ENCODE assay signal across 30 cellular contexts in genomic region chr1:112817555-112818373, GRCh38.
DNase-seq lines count a peak whose midpoint lies in the region; ATAC-seq, FAIRE-seq and TF ChIP-seq lines count a peak whose summit lies in the region.
"Had no signal": no experiment of that assay in that cellular context is flagged by ENCODE, and none has a peak within 500 bp of the region (broad histone marks: within the 10 kb centered on the region; RNA-seq: fewer than 3 reads in every experiment).

No MANE protein-coding gene starts in this region.

- peak overlapping the region; percentile 71; the same call in 1 of the 2 replicates for H3K18ac ChIP-seq in H1 (ENCODE audit: extremely low read depth, low read length)

- H3K27me3 Mint-ChIP-seq in CD8-positive, alpha-beta memory T cell = peaks cover 9 to 12% of the 10 kb centered on the region in 2 donors
- H3K27me3 Mint-ChIP-seq: central memory CD8-positive, alpha-beta T cell had no signal

- no peaks in the 10 kb centered on the region for H3K36me3 ChIP-seq in CD8-positive, alpha-beta memory T cell (ENCODE audit: insufficient read depth, low read length)
- H3K36me3 ChIP-seq in HUES6 (ENCODE audit: control insufficient read depth, insufficient read depth, low read length) (peaks cover 59% of the 10 kb centered on the region), H1 (ENCODE audit: control insufficient read depth in 2 of 4, insufficient read depth in 4 of 4, low read length in 3 of 4) (peaks cover 0 to 15% (median 0%) of the 10 kb centered on the region in 4 experiments; a peak in 1 of 8 replicates), upper lobe of left lung (no peaks in the 10 kb centered on the region), vagina (no peaks in the 10 kb centered on the region)
- H3K36me3 ChIP-seq: gastrocnemius medialis, MG63, neutrophil, prostate gland, uterus had no signal

- no peak overlapping the region for H3K4ac ChIP-seq in H1 (replicated peaks; ENCODE audit: insufficient read length, low read depth, low read length)

- no peaks in the 10 kb centered on the region for H3K36me3 Mint-ChIP-seq in CD8-positive, alpha-beta memory T cell
- H3K36me3 Mint-ChIP-seq: activated naive CD8-positive, alpha-beta T cell treated with anti-CD3 and anti-CD28 coated beads, Interleukin-2, amount 10 ng/mL, durations not matched to agents 7 days and 5 days; CD14-positive monocyte had no signal

- CTCF ChIA-PET in CD8-positive, alpha-beta memory T cell (lab: Charles Lee) = no interaction called here
- CTCF ChIA-PET in H1 (lab: Charles Lee; ENCODE audit: partially characterized antibody) = interaction anchor here (0.6 to 2.6 kb wide), 7 partner anchors 9 to 1185 kb away, joined by 3 to 21 read pairs (median 4); partner anchors contain the start of gene PPM1J

- FAIRE-seq in H1 (lab: Jason Lieb, UNC) = peak; percentile 68
- FAIRE-seq: D721Med, endometrium, GM12878 had no signal

- TF ChIP-seq CTCF in H1 (IDR thresholded peaks at IDR 0.05; ENCODE audit: control extremely low read depth in 1 of 3, insufficient read depth in 1 of 3, low read depth in 1 of 3, low read length in 3 of 3) (no peak), upper lobe of left lung (IDR thresholded peaks at IDR 0.05) (no peak), vagina (IDR thresholded peaks at IDR 0.05) (no peak)

- H2BK20ac ChIP-seq in H1 (ENCODE audit: low read length) = no peak overlapping the region

- no peak overlapping the region for H2AFZ ChIP-seq in H1 (ENCODE audit: low read length)
- H2AFZ ChIP-seq: GM23248 had no signal

- H3K9me3 ChIP-seq in CD8-positive, alpha-beta memory T cell (ENCODE audit: low read length) = no peaks in the 10 kb centered on the region
- H3K9me3 ChIP-seq in HUES6 (ENCODE audit: control insufficient read depth, insufficient read depth, low read depth, low read length) (no peaks in the 10 kb centered on the region), H1 (ENCODE audit: insufficient read depth in 2 of 2, low read depth in 1 of 2, low read length in 1 of 2) (no peaks in the 10 kb centered on the region), upper lobe of left lung (no peaks in the 10 kb centered on the region), vagina (no peaks in the 10 kb centered on the region)
- H3K9me3 ChIP-seq: gastrocnemius medialis, MG63, neutrophil, prostate gland, uterus had no signal

- no peak overlapping the region for H2BK120ac ChIP-seq in H1 (replicated peaks; ENCODE audit: low read depth, low read length)

- TF ChIP-seq EP300 in H1 (IDR thresholded peaks at IDR 0.05; ENCODE audit: borderline replicate concordance in 1 of 2, low read depth in 2 of 2, low read length in 2 of 2) (peak; percentile 35 to 76; a peak in 2 of 3 replicates), upper lobe of left lung (IDR thresholded peaks at IDR 0.05) (no peak)

- peaks cover 0 to 4% of the 10 kb centered on the region in 2 experiments; a peak in 1 of 4 replicates for H3K79me2 ChIP-seq in H1 (ENCODE audit: control insufficient read depth in 1 of 2, insufficient read depth in 2 of 2, low read length in 2 of 2)

- no peaks in the 10 kb centered on the region for H3K4me1 ChIP-seq in CD8-positive, alpha-beta memory T cell (ENCODE audit: insufficient read depth, low read length)
- H3K4me1 ChIP-seq in HUES6 (ENCODE audit: control insufficient read depth, insufficient read depth, low read length) (peaks cover 75% of the 10 kb centered on the region), H1 (replicated peaks in 1 of 4; ENCODE audit: control insufficient read depth in 3 of 4, insufficient read depth in 4 of 4, low read length in 3 of 4) (peaks cover 7 to 26% (median 20%) of the 10 kb centered on the region in 4 experiments), upper lobe of left lung (peaks cover 4 to 8% (median 6%) of the 10 kb centered on the region in 4 donors), vagina (no peaks in the 10 kb centered on the region)
- H3K4me1 ChIP-seq: gastrocnemius medialis, prostate gland, uterus had no signal

- no peaks in the 10 kb centered on the region for H3K4me1 Mint-ChIP-seq in CD8-positive, alpha-beta memory T cell
- H3K4me1 Mint-ChIP-seq: central memory CD8-positive, alpha-beta T cell had no signal

- no peaks in the 10 kb centered on the region for H4K20me1 ChIP-seq in H1 (replicated peaks in 1 of 2; ENCODE audit: control insufficient read depth in 1 of 2, insufficient read depth in 2 of 2, low read length in 2 of 2)

- no peaks in the 10 kb centered on the region for H3K79me1 ChIP-seq in H1 (ENCODE audit: low read depth, low read length)

- no peak overlapping the region for H2BK15ac ChIP-seq in H1 (ENCODE audit: low read length)

- no peak overlapping the region for H3K4me3 Mint-ChIP-seq in CD8-positive, alpha-beta memory T cell
- H3K4me3 Mint-ChIP-seq: activated CD8-positive, alpha-beta T cell treated with anti-CD3 and anti-CD28 coated beads for 36 hours; activated naive CD8-positive, alpha-beta T cell treated with anti-CD3 and anti-CD28 coated beads, Interleukin-2, amount 10 ng/mL, durations not matched to agents 7 days and 5 days; CD14-positive monocyte; central memory CD8-positive, alpha-beta T cell had no signal

- H3K4me3 ChIP-seq in CD8-positive, alpha-beta memory T cell (ENCODE audit: low read length) = no peak overlapping the region
- H3K4me3 ChIP-seq in HUES6 (ENCODE audit: low read depth, low read length) (no peak overlapping the region; the same call in 1 of the 2 replicates), H1 (ENCODE audit: extremely low read depth in 1 of 4, insufficient read depth in 2 of 4, low read depth in 3 of 4, low read length in 4 of 4) (no peak overlapping the region), upper lobe of left lung (no peak overlapping the region), vagina (no peak overlapping the region)
- H3K4me3 ChIP-seq: gastrocnemius medialis, GM12878, GM23248, MG63, prostate gland, uterus had no signal

- H2BK5ac ChIP-seq in H1 (ENCODE audit: low read depth, low read length) = peak overlapping the region; percentile 98; the same call in 1 of the 2 replicates

- no peak for DNase-seq in CD8-positive, alpha-beta memory T cell
- DNase-seq in H1 (ENCODE audit: low read depth in 1 of 2, low spot score in 2 of 2) (peak; percentile 81 to 99), left colon (no peak), upper lobe of left lung (no peak), vagina (ENCODE audit: extremely low spot score in 2 of 2) (no peak)
- DNase-seq: activated CD8-positive, alpha-beta T cell treated with anti-CD3 and anti-CD28 coated beads for 36 hours; activated effector memory CD4-positive, alpha-beta T cell treated with anti-CD3 and anti-CD28 coated beads, Interleukin-2, amount 50 U/mL, for 16 hours; activated naive CD8-positive, alpha-beta T cell treated with anti-CD3 and anti-CD28 coated beads, Interleukin-2, amount 10 ng/mL, durations not matched to agents 7 days and 5 days; dermis blood vessel endothelial cell; gastrocnemius medialis; GM23248; hippocampal formation; KBM-7; MG63; NCI-H2107; NCI-H446; stimulated activated CD4-positive, alpha-beta T cell treated with anti-CD3 and anti-CD28 coated beads, Interleukin-15, amount 100 ng/mL, for 24 hours; stimulated activated naive CD4-positive, alpha-beta T cell; uterus had no signal

- ATAC-seq in left colon = peak; percentile 39
- ATAC-seq in HG02840 (IDR thresholded peaks at IDR 0.05; ENCODE audit: low FRiP score, unreplicated experiment) = no peak
- ATAC-seq in upper lobe of left lung (ENCODE audit: low FRiP score in 2 of 2) = no peak
- no peak for ATAC-seq in GM21447 (IDR thresholded peaks at IDR 0.05; ENCODE audit: unreplicated experiment)
- ATAC-seq: activated CD8-positive, alpha-beta T cell treated with anti-CD3 and anti-CD28 coated beads for 36 hours; gastrocnemius medialis; GM12878 had no signal

- peak overlapping the region; percentile 62 for H3K27ac ChIP-seq in CD8-positive, alpha-beta memory T cell (ENCODE audit: low read depth, low read length)
- H3K27ac ChIP-seq in HUES6 (ENCODE audit: low read depth, low read length) (peak overlapping the region; percentile 89), H1 (ENCODE audit: low read depth, low read length) (peak overlapping the region; percentile 57), upper lobe of left lung (no peak overlapping the region), vagina (no peak overlapping the region)
- H3K27ac ChIP-seq: 22Rv1, gastrocnemius medialis, GM23248, neutrophil, prostate gland, uterus had no signal

- no peak overlapping the region for H4K5ac ChIP-seq in H1 (ENCODE audit: insufficient read length, low read depth, low read length)

- peak overlapping the region; percentile 4 to 40; a peak in 1 of 4 replicates for H3K4me2 ChIP-seq in H1 (ENCODE audit: insufficient read depth in 1 of 2, low read depth in 2 of 2, low read length in 2 of 2)

- H3K27me3 ChIP-seq in CD8-positive, alpha-beta memory T cell (ENCODE audit: insufficient read depth, low read length, poor library complexity, severe bottlenecking) = no peaks in the 10 kb centered on the region
- no peaks in the 10 kb centered on the region for H3K27me3 ChIP-seq in HUES6 (ENCODE audit: control insufficient read depth, insufficient read depth, low read length)
- H3K27me3 ChIP-seq in H1 (replicated peaks in 1 of 4; ENCODE audit: control insufficient read depth in 3 of 4, extremely low read depth in 1 of 4, insufficient read depth in 3 of 4, low read length in 3 of 4) = no peaks in the 10 kb centered on the region
- no peaks in the 10 kb centered on the region for H3K27me3 ChIP-seq in upper lobe of left lung
- no peaks in the 10 kb centered on the region for H3K27me3 ChIP-seq in vagina
- H3K27me3 ChIP-seq: gastrocnemius medialis, MG63, uterus had no signal

- peak in 1 of 2 experiments; percentile 8; a peak in 1 of 4 replicates for TF ChIP-seq RAD21 in H1 (IDR thresholded peaks at IDR 0.05 in 1 of 2, conservative IDR thresholded peaks at IDR 0.05 in 1 of 2; ENCODE audit: low read depth in 2 of 2, low read length in 2 of 2)

- no peaks in the 10 kb centered on the region for H3K9me3 Mint-ChIP-seq in CD8-positive, alpha-beta memory T cell
- H3K9me3 Mint-ChIP-seq: activated CD8-positive, alpha-beta T cell treated with anti-CD3 and anti-CD28 coated beads for 36 hours; activated naive CD8-positive, alpha-beta T cell treated with anti-CD3 and anti-CD28 coated beads, Interleukin-2, amount 10 ng/mL, durations not matched to agents 7 days and 5 days; central memory CD8-positive, alpha-beta T cell had no signal

- H2BK12ac ChIP-seq in H1 (ENCODE audit: low read depth, low read length) = peak overlapping the region; percentile 17; the same call in 1 of the 2 replicates

- H3K27ac Mint-ChIP-seq in CD8-positive, alpha-beta memory T cell = peak overlapping the region in 1 of 8 donors; percentile 15
- H3K27ac Mint-ChIP-seq: activated CD8-positive, alpha-beta T cell treated with anti-CD3 and anti-CD28 coated beads for 36 hours; activated naive CD8-positive, alpha-beta T cell treated with anti-CD3 and anti-CD28 coated beads, Interleukin-2, amount 10 ng/mL, durations not matched to agents 7 days and 5 days had no signal

- H3K14ac ChIP-seq in H1 (ENCODE audit: insufficient read length) = no peak overlapping the region

- H4K91ac ChIP-seq in H1 (replicated peaks; ENCODE audit: insufficient read length, low read length) = no peak overlapping the region

- no peaks in the 10 kb centered on the region; the same call in 1 of the 2 replicates for H3K23me2 ChIP-seq in H1 (ENCODE audit: low read depth, low read length)

- TF ChIP-seq POLR2A in H1 (IDR thresholded peaks at IDR 0.05; ENCODE audit: control extremely low read depth in 1 of 2, low read depth in 2 of 2, low read length in 2 of 2) = no peak
- TF ChIP-seq POLR2A in upper lobe of left lung (IDR thresholded peaks at IDR 0.05) = no peak
- TF ChIP-seq POLR2A in vagina (IDR thresholded peaks at IDR 0.05) = no peak

- H2AK5ac ChIP-seq in H1 (ENCODE audit: low read depth, low read length) = no peak overlapping the region; the same call in 1 of the 2 replicates

- POLR2A ChIA-PET in CD8-positive, alpha-beta memory T cell (lab: Charles Lee) = no interaction called here
- POLR2A ChIA-PET in H1 (lab: Charles Lee; ENCODE audit: partially characterized antibody) = interaction anchor here (0.6 to 5.3 kb wide), 22 partner anchors 9 to 326 kb away, joined by 3 to 41 read pairs (median 5); partner anchors contain the start of genes LRIG2, PPM1J and SLC16A1

- H3K9ac ChIP-seq in HUES6 (ENCODE audit: low read length) (peak overlapping the region; percentile 79), H1 (replicated peaks in 1 of 4; ENCODE audit: extremely low read depth in 1 of 4, low read depth in 3 of 4, low read length in 3 of 4) (no peak overlapping the region)
- H3K9ac ChIP-seq: GM23248 had no signal

- WGBS in H1 (ENCODE audit: extremely low coverage in 1 of 2, insufficient coverage in 1 of 2, insufficient read length in 1 of 2, insufficient replicate concordance in 2 of 2, low coverage in 1 of 2, low lambda C conversion rate in 2 of 2, missing lambda C conversion rate in 1 of 2), 2 experiments = 8% methylated on average over 7 of the region's 7 CpGs; no CpG with 5 or more reads in 1 of the 2 experiments
- 75 to 81% methylated on average over 7 of the region's 7 CpGs for WGBS in upper lobe of left lung, 2 donors

- no peak overlapping the region for H3K56ac ChIP-seq in H1 (replicated peaks; ENCODE audit: insufficient read length, low read depth, low read length)

- intact Hi-C loops in left colon (cut with DNase I, micrococcal nuclease) = no loop called here
- intact Hi-C loops in vagina (cut with DNase I) = no loop called here

- no peak overlapping the region for H3K23ac ChIP-seq in H1 (ENCODE audit: insufficient read length)

- no peak overlapping the region for H4K8ac ChIP-seq in H1 (ENCODE audit: extremely low read depth, insufficient read depth, low read length)

Comparison
In these comparisons a context has a peak if more than half of its experiments do, and no peak if none do; other contexts are left out.
1. DNase-seq: peak in H1 (2 of 2); none in CD8-positive, alpha-beta memory T cell (0 of 5), left colon (0 of 2), upper lobe of left lung (0 of 2) and vagina (0 of 2).
2. H3K27ac ChIP-seq: peak in CD8-positive, alpha-beta memory T cell (single experiment), HUES6 (single experiment) and H1 (single experiment); none in upper lobe of left lung (0 of 4) and vagina (single experiment).